ENCODE assay signal across 4 cellular contexts in genomic region chr15:25880877-25881276, GRCh38. TPM values are rescaled to one million over a fixed set of nuclear protein-coding genes. Genes with fewer than 3 reads are reported as not detected.
"Had no signal": no experiment of that assay in that cellular context is flagged by ENCODE, and none has a peak within 500 bp of the region (broad histone marks: within the 10 kb centered on the region; RNA-seq: fewer than 3 reads in every experiment).

No MANE protein-coding gene starts in this region.

RNA-seq across cellular contexts. Expression of gene ATP10A, which starts 17.8 kb away (rescaled TPM):
- total RNA-seq: MCF 10A, PC-9, RPMI7951 had no signal
- polyA plus RNA-seq: SK-N-SH had no signal
